8 cellular contexts compared by ENCODE assay signal in the genomic region with DNA sequence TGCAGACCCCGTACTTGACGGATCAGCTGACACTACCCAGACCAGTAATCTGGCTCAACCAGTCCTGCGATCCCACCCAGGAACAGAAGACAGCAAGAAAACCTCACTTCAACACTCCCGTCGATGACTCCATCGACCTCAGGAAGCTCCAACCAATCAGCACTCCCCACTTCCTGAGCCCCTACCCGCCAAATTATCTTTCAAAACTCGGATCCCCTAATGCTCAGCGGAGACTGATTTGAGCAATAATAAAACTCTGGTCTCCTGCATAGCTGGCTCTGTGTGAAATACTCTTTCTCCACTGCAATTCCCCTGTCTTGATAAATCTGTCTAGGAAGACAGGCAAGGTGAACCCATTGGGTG.
DNase-seq lines count a peak whose midpoint lies in the region; ATAC-seq and TF ChIP-seq lines count a peak whose summit lies in the region.

No MANE protein-coding gene starts in this region.

- H3K79me2 ChIP-seq in KMS-11 (ENCODE audit: insufficient read depth, low read depth): peaks cover 46% of the 10 kb centered on the region

- no peaks in the 10 kb centered on the region for H3K27me3 ChIP-seq in KMS-11 (ENCODE audit: insufficient read depth, low read depth)

- no peaks in the 10 kb centered on the region for H3K36me3 ChIP-seq in KMS-11 (ENCODE audit: insufficient read depth)

- H3K4me1 ChIP-seq in KMS-11 (ENCODE audit: low read depth, poor library complexity, severe bottlenecking): peaks cover 22% of the 10 kb centered on the region

- no peaks in the 10 kb centered on the region for H3K27me3 Mint-ChIP-seq in activated naive CD8-positive, alpha-beta T cell treated with anti-CD3 and anti-CD28 coated beads, Interleukin-2, amount 50 U/mL, for 24 hours
- no peaks in the 10 kb centered on the region for H3K27me3 Mint-ChIP-seq in memory B cell

- ATAC-seq in activated naive CD8-positive, alpha-beta T cell treated with anti-CD3 and anti-CD28 coated beads, Interleukin-2, amount 50 U/mL, for 24 hours: no peak
- ATAC-seq in memory B cell (ENCODE audit: low read depth) (no peak), GM18907 (IDR thresholded peaks at IDR 0.05; ENCODE audit: unreplicated experiment) (no peak), GM19467 (IDR thresholded peaks at IDR 0.05; ENCODE audit: unreplicated experiment) (no peak)

- peaks cover 64% of the 10 kb centered on the region for H3K4me1 Mint-ChIP-seq in activated naive CD8-positive, alpha-beta T cell treated with anti-CD3 and anti-CD28 coated beads, Interleukin-2, amount 50 U/mL, for 24 hours
- peaks cover 22% of the 10 kb centered on the region for H3K4me1 Mint-ChIP-seq in memory B cell

- peak overlapping the region; percentile 89 for H3K4me3 Mint-ChIP-seq in activated naive CD8-positive, alpha-beta T cell treated with anti-CD3 and anti-CD28 coated beads, Interleukin-2, amount 50 U/mL, for 24 hours
- H3K4me3 Mint-ChIP-seq in memory B cell: peak overlapping the region; percentile 81

- H3K4me3 ChIP-seq in KMS-11 (IDR thresholded peaks at IDR 0.05; ENCODE audit: insufficient read depth, low read depth, low read length): no peak overlapping the region

- 0 out of 2 replicates have a peak overlapping the region, but pooled peaks have one; percentile 83 for H3K27ac ChIP-seq in KMS-11

- H3K9me3 Mint-ChIP-seq in activated naive CD8-positive, alpha-beta T cell treated with anti-CD3 and anti-CD28 coated beads, Interleukin-2, amount 50 U/mL, for 24 hours: no peaks in the 10 kb centered on the region
- no peaks in the 10 kb centered on the region for H3K9me3 Mint-ChIP-seq in memory B cell

- no peaks in the 10 kb centered on the region for H4K20me1 ChIP-seq in KMS-11 (ENCODE audit: insufficient read depth)

- peaks cover 38% of the 10 kb centered on the region for H3K36me3 Mint-ChIP-seq in activated naive CD8-positive, alpha-beta T cell treated with anti-CD3 and anti-CD28 coated beads, Interleukin-2, amount 50 U/mL, for 24 hours (ENCODE audit: low read depth)
- peaks cover 2% of the 10 kb centered on the region for H3K36me3 Mint-ChIP-seq in memory B cell

- TF ChIP-seq CTCF in KMS-11 (conservative IDR thresholded peaks at IDR 0.05; ENCODE audit: low read depth, low read length): no peak

- peak overlapping the region; percentile 83; the same call in 1 of the 2 replicates for H3K9ac ChIP-seq in KMS-11

- H2AFZ ChIP-seq in KMS-11 (ENCODE audit: low read depth): no peak overlapping the region

- H3K27ac Mint-ChIP-seq in activated naive CD8-positive, alpha-beta T cell treated with anti-CD3 and anti-CD28 coated beads, Interleukin-2, amount 50 U/mL, for 24 hours: peak overlapping the region; percentile 93
- H3K27ac Mint-ChIP-seq in memory B cell: peak overlapping the region; percentile 1

- peak overlapping the region; percentile 88 for H3K4me2 ChIP-seq in KMS-11

- DNase-seq in AML-193 (lab: John Stamatoyannopoulos, UW): peak; percentile 47 to 51
- DNase-seq in activated naive CD8-positive, alpha-beta T cell treated with anti-CD3 and anti-CD28 coated beads, Interleukin-2, amount 50 U/mL, for 24 hours: peak; percentile 40
- no peak for DNase-seq in memory B cell (ENCODE audit: low spot score in 2 of 2)
- no peak for DNase-seq in NCI-H2081 treated with DMSO at 0.1 percent for 48 hours (lab: John Stamatoyannopoulos, UW)
- no peak for DNase-seq in cerebellar nuclear complex (lab: John Stamatoyannopoulos, UW)

Comparison
In these comparisons a context has a peak if more than half of its experiments do, and no peak if none do; other contexts are left out.
1. DNase-seq: peak in AML-193 (2 of 2) and activated naive CD8-positive, alpha-beta T cell treated with anti-CD3 and anti-CD28 coated beads, Interleukin-2, amount 50 U/mL, for 24 hours (single experiment); none in memory B cell (0 of 2), NCI-H2081 treated with DMSO at 0.1 percent for 48 hours (single experiment) and cerebellar nuclear complex (0 of 2).